ENCODE assay signal across 8 cellular contexts in genomic region chr2:231513746-231514224, GRCh38. TPM values are rescaled to one million over a fixed set of nuclear protein-coding genes. Genes with fewer than 3 reads are reported as not detected.
DNase-seq lines count a peak whose midpoint lies in the region; ATAC-seq and TF ChIP-seq lines count a peak whose summit lies in the region.

No MANE protein-coding gene starts in this region.

- peak overlapping the region; percentile 93 for H3K4me3 Mint-ChIP-seq in neural progenitor cell

- no peak for TF ChIP-seq CTCF in C4-2B (conservative IDR thresholded peaks at IDR 0.05)
- no peak for TF ChIP-seq CTCF in NB4 (IDR thresholded peaks at IDR 0.05; ENCODE audit: low read depth, low read length)
- TF ChIP-seq CTCF in neural progenitor cell (IDR thresholded peaks at IDR 0.05): no peak

- peaks cover 17% of the 10 kb centered on the region for H3K4me1 Mint-ChIP-seq in neural progenitor cell

- H3K36me3 ChIP-seq in effector memory CD4-positive, alpha-beta T cell (ENCODE audit: control insufficient read depth, insufficient read depth, low read length): no peaks in the 10 kb centered on the region
- H3K36me3 ChIP-seq in neural progenitor cell: no peaks in the 10 kb centered on the region

- H2AFZ ChIP-seq in neural progenitor cell (replicated peaks): peak overlapping the region; percentile 39

- no peaks in the 10 kb centered on the region for H3K27me3 ChIP-seq in effector memory CD4-positive, alpha-beta T cell (replicated peaks; ENCODE audit: control insufficient read depth, insufficient read depth, low read length, poor library complexity, severe bottlenecking)
- H3K27me3 ChIP-seq in neural progenitor cell: peaks cover 8% of the 10 kb centered on the region

- H3K9ac ChIP-seq in neural progenitor cell: no peak overlapping the region

- peaks cover 3% of the 10 kb centered on the region for H3K4me1 ChIP-seq in effector memory CD4-positive, alpha-beta T cell (ENCODE audit: control insufficient read depth, insufficient read depth, low read length, poor library complexity, severe bottlenecking)
- H3K4me1 ChIP-seq in neural progenitor cell: peaks cover 8% of the 10 kb centered on the region

- H3K9me3 ChIP-seq in effector memory CD4-positive, alpha-beta T cell (ENCODE audit: control insufficient read depth, low read length): no peaks in the 10 kb centered on the region
- no peaks in the 10 kb centered on the region for H3K9me3 ChIP-seq in neural progenitor cell (ENCODE audit: low read depth)

- intact Hi-C loops in head of caudate nucleus (cut with DNase I): loop anchor here (2.0 to 5.0 kb wide), 2 partner anchors 49 to 89 kb away; partner anchors contain the start of gene NCL

- H3K79me2 ChIP-seq in neural progenitor cell (ENCODE audit: low read depth): peaks cover 7% of the 10 kb centered on the region

- H3K27me3 Mint-ChIP-seq in neural progenitor cell (ENCODE audit: insufficient read depth, low read depth): peaks cover 4% of the 10 kb centered on the region

- H3K4me3 ChIP-seq in NB4 (ENCODE audit: low read depth, low read length) (peak overlapping the region; percentile 94), neural progenitor cell (peak overlapping the region; percentile 54)
- peak overlapping the region; percentile 11 for H3K4me3 ChIP-seq in effector memory CD4-positive, alpha-beta T cell (ENCODE audit: insufficient read depth, low read depth, low read length, poor library complexity, severe bottlenecking)

- DNase-seq in NB4 (ENCODE audit: low read depth) (no peak), neural progenitor cell (ENCODE audit: low spot score) (no peak), head of caudate nucleus (no peak), NCI-H69 (lab: John Stamatoyannopoulos, UW) (no peak), AG20443 (ENCODE audit: low spot score) (no peak)
- DNase-seq in effector memory CD4-positive, alpha-beta T cell: no peak

- ATAC-seq in HG02870 (IDR thresholded peaks at IDR 0.05; ENCODE audit: unreplicated experiment): no peak

- H4K20me1 ChIP-seq in neural progenitor cell (ENCODE audit: low read depth): no peaks in the 10 kb centered on the region

- H3K27ac Mint-ChIP-seq in neural progenitor cell: peak overlapping the region; percentile 96

- H3K27ac ChIP-seq in C4-2B (peak overlapping the region; percentile 95), neural progenitor cell (no peak overlapping the region)
- H3K27ac ChIP-seq in effector memory CD4-positive, alpha-beta T cell (ENCODE audit: insufficient read depth, low read length, poor library complexity, severe bottlenecking): peak overlapping the region; percentile 84

- H3K9me3 Mint-ChIP-seq in neural progenitor cell: no peaks in the 10 kb centered on the region

- H3F3A ChIP-seq in neural progenitor cell (ENCODE audit: low read depth): no peaks in the 10 kb centered on the region

- peak overlapping the region; percentile 78 for H3K4me2 ChIP-seq in neural progenitor cell

- TF ChIP-seq POLR2A in NB4 (IDR thresholded peaks at IDR 0.05; ENCODE audit: extremely low read depth, insufficient read length): no peak

- H3K36me3 Mint-ChIP-seq in neural progenitor cell: no peaks in the 10 kb centered on the region

RNA-seq across cellular contexts. Expression of gene NMUR1, which starts 16.5 kb away (rescaled TPM):
- 0.52 and 0.56 TPM in 2 replicates for total RNA-seq in neural progenitor cell (ENCODE audit: low replicate concordance)

RNA-seq across cellular contexts. Expression of gene NCL, which starts 49.5 kb away (rescaled TPM):
- 257 and 354 TPM in 2 replicates for total RNA-seq in neural progenitor cell (ENCODE audit: low replicate concordance)

Comparison
In these comparisons a context has a peak if more than half of its experiments do, and no peak if none do; other contexts are left out.
1. H3K4me3 ChIP-seq: peak in every context shown above with its lines; median percentile 94 in NB4; 54 in neural progenitor cell; 11 in effector memory CD4-positive, alpha-beta T cell.